16 cellular contexts compared by ENCODE assay signal in the genomic region with DNA sequence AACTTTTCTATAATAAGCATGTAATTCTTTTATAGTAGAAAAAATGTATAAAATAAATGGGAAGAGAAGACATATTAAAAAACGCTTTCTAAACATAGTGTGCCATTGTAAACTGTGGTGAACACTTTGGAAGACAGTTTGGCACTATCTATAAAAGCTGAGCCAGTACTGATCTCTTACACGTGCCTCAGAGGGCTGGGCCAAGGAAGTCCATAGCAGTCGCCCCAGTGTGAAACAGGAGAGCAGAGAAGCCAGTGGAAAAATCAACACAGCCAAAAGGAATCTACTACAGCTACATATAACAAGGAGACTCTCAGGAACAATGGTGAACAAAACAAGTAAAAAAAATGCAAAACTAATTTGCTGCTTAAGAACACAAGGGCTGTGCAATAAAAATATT. TPM values are rescaled to one million over a fixed set of nuclear protein-coding genes. Genes with fewer than 3 reads are reported as not detected.
DNase-seq lines count a peak whose midpoint lies in the region; ATAC-seq and TF ChIP-seq lines count a peak whose summit lies in the region.
"Had no signal": no experiment of that assay in that cellular context is flagged by ENCODE, and none has a peak within 500 bp of the region (broad histone marks: within the 10 kb centered on the region; RNA-seq: fewer than 3 reads in every experiment).

No MANE protein-coding gene starts in this region.

- H3K4me1 ChIP-seq in gastrocnemius medialis (peaks cover 8 to 13% of the 10 kb centered on the region in 2 donors), mesenchymal stem cell (ENCODE audit: control insufficient read depth, insufficient read depth, low read depth, low read length) (peaks cover 1% of the 10 kb centered on the region), foreskin keratinocyte (no peaks in the 10 kb centered on the region)
- H3K4me1 ChIP-seq: Peyer's patch had no signal

- ATAC-seq in Right ventricle myocardium inferior (peak; percentile 88), gastrocnemius medialis (peak; percentile 75 to 87), GM21515 (IDR thresholded peaks at IDR 0.05; ENCODE audit: unreplicated experiment) (no peak), foreskin keratinocyte (no peak)

- H4K91ac ChIP-seq in mesenchymal stem cell (ENCODE audit: low read length), result no peak overlapping the region

- no peak overlapping the region for H3K4me2 ChIP-seq in mesenchymal stem cell (ENCODE audit: low read length, poor library complexity, severe bottlenecking)

- H3K4ac ChIP-seq in mesenchymal stem cell (ENCODE audit: low read depth in 1 of 2, low read length in 2 of 2), result no peak overlapping the region

- no peak overlapping the region for H2AK5ac ChIP-seq in mesenchymal stem cell (ENCODE audit: low read length, severe bottlenecking)

- H2BK5ac ChIP-seq in mesenchymal stem cell (ENCODE audit: low read depth, low read length, poor library complexity, severe bottlenecking), result no peak overlapping the region

- no peak overlapping the region for H2AFZ ChIP-seq in mesenchymal stem cell (ENCODE audit: low read depth, low read length)

- H2BK15ac ChIP-seq in mesenchymal stem cell (ENCODE audit: low read depth, poor library complexity, severe bottlenecking), result no peak overlapping the region

- TF ChIP-seq POLR2A in gastrocnemius medialis (IDR thresholded peaks at IDR 0.05), result no peak

- H3K27me3 ChIP-seq in gastrocnemius medialis (no peaks in the 10 kb centered on the region), mesenchymal stem cell (ENCODE audit: control insufficient read depth in 1 of 2, insufficient read depth in 1 of 2, low read length in 2 of 2) (no peaks in the 10 kb centered on the region), foreskin keratinocyte (no peaks in the 10 kb centered on the region)
- H3K27me3 ChIP-seq: Peyer's patch had no signal

- 91% methylated on average over 3 of the region's 3 CpGs for WGBS in mesenchymal stem cell

- DNase-seq in Right ventricle myocardium inferior (ENCODE audit: missing footprints) (no peak), cardiac septum (ENCODE audit: low spot score) (no peak), fibroblast of peridontal ligament (ENCODE audit: extremely low read depth) (peak; percentile 14), iris pigment epithelial cell (ENCODE audit: low read depth) (peak; percentile 21), gastrocnemius medialis (peak in 1 of 2 donors; percentile 32), mesenchymal stem cell (no peak), foreskin keratinocyte (no peak)
- DNase-seq: 8988T, C1 segment of cervical spinal cord, Kasumi-1, NCI-H1417 treated with DMSO at 0.1 percent for 48 hours, NCI-H2029, NCI-H2171 treated with DMSO at 0.1 percent for 48 hours, NCI-H510A treated with DMSO at 0.1 percent for 48 hours, Peyer's patch had no signal

- H3K27ac ChIP-seq in gastrocnemius medialis (peak overlapping the region in 3 of 4 donors; percentile 2 to 62 (median 47)), mesenchymal stem cell (ENCODE audit: low read length, poor library complexity, severe bottlenecking) (no peak overlapping the region), foreskin keratinocyte (no peak overlapping the region)
- H3K27ac ChIP-seq: Peyer's patch had no signal

- TF ChIP-seq CTCF in gastrocnemius medialis (IDR thresholded peaks at IDR 0.05 in 4 of 5, conservative IDR thresholded peaks at IDR 0.05 in 1 of 5) (no peak), foreskin keratinocyte (conservative IDR thresholded peaks at IDR 0.05) (no peak)

- no peak overlapping the region for H2BK120ac ChIP-seq in mesenchymal stem cell (ENCODE audit: low read depth, low read length)

- H3K9ac ChIP-seq in mesenchymal stem cell (ENCODE audit: low read length), result no peak overlapping the region

- intact Hi-C loops in Right ventricle myocardium inferior (cut with DNase I) (no loop called here), cardiac septum (cut with DNase I) (no loop called here), gastrocnemius medialis (cut with DNase I; ENCODE audit: low total_unique reads) (no loop called here)

- H3K23ac ChIP-seq in mesenchymal stem cell (ENCODE audit: low read length in 2 of 2), result no peak overlapping the region

- H3K9me3 ChIP-seq in gastrocnemius medialis, result no peaks in the 10 kb centered on the region
- no peaks in the 10 kb centered on the region for H3K9me3 ChIP-seq in mesenchymal stem cell (ENCODE audit: control insufficient read depth, low read length)
- H3K9me3 ChIP-seq: Peyer's patch had no signal

- H3K79me1 ChIP-seq in mesenchymal stem cell (replicated peaks; ENCODE audit: low read length, poor library complexity, severe bottlenecking), result peaks cover 13% of the 10 kb centered on the region

- in situ Hi-C loops in gastrocnemius medialis (cut with MboI; ENCODE audit: low sequenced_read_pairs in 4 of 4), result no loop called here

- H3K36me3 ChIP-seq in gastrocnemius medialis (peaks cover 3 to 81% of the 10 kb centered on the region in 2 donors), mesenchymal stem cell (ENCODE audit: control insufficient read depth in 1 of 2, insufficient read depth in 2 of 2, low read depth in 1 of 2, low read length in 2 of 2) (peaks cover 31 to 86% of the 10 kb centered on the region in 2 experiments)

- H3K18ac ChIP-seq in mesenchymal stem cell (ENCODE audit: low read depth in 1 of 2, low read length in 2 of 2), result no peak overlapping the region

- no peak overlapping the region for H2BK12ac ChIP-seq in mesenchymal stem cell (ENCODE audit: low read length in 2 of 2)

- H3K4me3 ChIP-seq in gastrocnemius medialis (no peak overlapping the region), mesenchymal stem cell (ENCODE audit: insufficient read depth in 1 of 2, low read depth in 1 of 2, low read length in 2 of 2) (no peak overlapping the region)
- H3K4me3 ChIP-seq: Peyer's patch had no signal

- no peak overlapping the region for H4K8ac ChIP-seq in mesenchymal stem cell (ENCODE audit: low read length)

- H3K14ac ChIP-seq in mesenchymal stem cell (ENCODE audit: low read length in 2 of 2), result no peak overlapping the region

RNA-seq across cellular contexts. Expression of gene SEPHS1, which starts 20.6 kb away (rescaled TPM):
- total RNA-seq in Right ventricle myocardium inferior, result 30.3 TPM
- total RNA-seq in cardiac septum, result 30.4 TPM
- total RNA-seq in gastrocnemius medialis, result 10 to 100 TPM; 22.4 to 29.7 (median 27.9) TPM
- 33.7 TPM for polyA plus RNA-seq in mesenchymal stem cell (2013, experiment 1 of 2)
- polyA plus RNA-seq in mesenchymal stem cell (2013, experiment 2 of 2), result 34.2 TPM
- 37.9 and 46.1 TPM in 2 replicates for total RNA-seq in foreskin keratinocyte
- 35.3 and 42.6 TPM in 2 replicates for polyA plus RNA-seq in foreskin keratinocyte

RNA-seq across cellular contexts. Expression of gene PHYH, which starts 27.7 kb away (rescaled TPM):
- 177 TPM for total RNA-seq in Right ventricle myocardium inferior
- 101 TPM for total RNA-seq in cardiac septum
- 100 to 1,000 TPM; 107 to 147 (median 143) TPM for total RNA-seq in gastrocnemius medialis
- polyA plus RNA-seq in mesenchymal stem cell (2013, experiment 1 of 2), result 31.3 TPM
- polyA plus RNA-seq in mesenchymal stem cell (2013, experiment 2 of 2), result 33.9 TPM
- total RNA-seq in foreskin keratinocyte, result 7.7 and 8.7 TPM in 2 replicates
- 8.7 and 10.6 TPM in 2 replicates for polyA plus RNA-seq in foreskin keratinocyte

Comparison
In these comparisons a context has a peak if more than half of its experiments do, and no peak if none do; other contexts are left out.
1. ATAC-seq: peak in Right ventricle myocardium inferior (single experiment) and gastrocnemius medialis (2 of 2); none in GM21515 (single experiment) and foreskin keratinocyte (single experiment).
2. DNase-seq: peak in fibroblast of peridontal ligament (single experiment) and iris pigment epithelial cell (single experiment); none in Right ventricle myocardium inferior (single experiment), cardiac septum (single experiment), mesenchymal stem cell (single experiment) and foreskin keratinocyte (0 of 2).
3. H3K27ac ChIP-seq: peak in gastrocnemius medialis (3 of 4); none in mesenchymal stem cell (single experiment) and foreskin keratinocyte (single experiment).
4. RNA of gene PHYH, which starts 27.7 kb away (total RNA-seq): 177 TPM in Right ventricle myocardium inferior (single experiment), 107 to 147 TPM in gastrocnemius medialis and 101 TPM in cardiac septum (single experiment); 7.7 to 8.7 TPM in foreskin keratinocyte; every median in the first group is over 10 times any median in the second.